ENCODE assay signal across 10 cellular contexts in genomic region chr7:102451371-102452054, GRCh38. TPM values are rescaled to one million over a fixed set of nuclear protein-coding genes. Genes with fewer than 3 reads are reported as not detected.
DNase-seq lines count a peak whose midpoint lies in the region; ATAC-seq and TF ChIP-seq lines count a peak whose summit lies in the region.
"Had no signal": no experiment of that assay in that cellular context is flagged by ENCODE, and none has a peak within 500 bp of the region (broad histone marks: within the 10 kb centered on the region; RNA-seq: fewer than 3 reads in every experiment).

No MANE protein-coding gene starts in this region.

- POLR2A ChIA-PET in PC-3 (lab: Charles Lee; ENCODE audit: unreplicated experiment), result no interaction called here
- POLR2A ChIA-PET in activated CD4-positive, alpha-beta memory T cell treated with anti-CD3 and anti-CD28 coated beads for 36 hours (lab: Charles Lee), result no interaction called here

- DNase-seq in PC-3, result no peak
- DNase-seq in fibroblast of villous mesenchyme (ENCODE audit: low read depth), result peak; percentile 23
- DNase-seq in NCI-H1694 treated with DMSO at 0.1 percent for 48 hours (lab: John Stamatoyannopoulos, UW), result no peak
- no peak for DNase-seq in activated CD4-positive, alpha-beta memory T cell treated with anti-CD3 and anti-CD28 coated beads for 36 hours
- no peak for DNase-seq in activated T-cell treated with anti-CD3 and anti-CD28 coated beads, Interleukin-2, amount 50 U/mL, for 4 hours
- DNase-seq: activated T-cell treated with anti-CD3 and anti-CD28 coated beads, Interleukin-2, amount 50 U/mL, for 1 hour; T-helper 9 cell had no signal

- H3K9me2 ChIP-seq in PC-3 (replicated peaks; ENCODE audit: low read length), result no peaks in the 10 kb centered on the region

- H4K20me1 ChIP-seq in PC-3 (ENCODE audit: low read length), result no peaks in the 10 kb centered on the region

- no peak overlapping the region for H2AFZ ChIP-seq in PC-3 (ENCODE audit: low read length)

- TF ChIP-seq CTCF in PC-3 (conservative IDR thresholded peaks at IDR 0.05; ENCODE audit: low read depth, low read length) (no peak; the same call in 1 of the 2 replicates), fibroblast of villous mesenchyme (IDR thresholded peaks at IDR 0.05; ENCODE audit: insufficient read depth, low read depth, low read length) (no peak)

- peaks cover 5% of the 10 kb centered on the region; the same call in 1 of the 2 replicates for H3K4me1 ChIP-seq in PC-3 (ENCODE audit: insufficient read depth, low read length)
- H3K4me1 ChIP-seq in skeletal muscle satellite cell (ENCODE audit: control insufficient read depth, insufficient read depth, low read length), result peaks cover 15% of the 10 kb centered on the region
- H3K4me1 ChIP-seq: right atrium auricular region had no signal

- H3K4me2 ChIP-seq in PC-3 (ENCODE audit: low read length) (peak overlapping the region; percentile 28; the same call in 1 of the 2 replicates), skeletal muscle satellite cell (ENCODE audit: low read length) (peak overlapping the region; percentile 56)

- CTCF ChIA-PET in PC-3 (lab: Charles Lee), result interaction anchor here (0.6 kb wide), 1 partner anchor 10 kb away, joined by 7 read pairs; no protein-coding TSS in a partner anchor
- CTCF ChIA-PET in activated CD4-positive, alpha-beta memory T cell treated with anti-CD3 and anti-CD28 coated beads for 36 hours (lab: Charles Lee), result interaction anchor here (1.0 to 2.0 kb wide), 3 partner anchors 17 to 47 kb away, joined by 3 to 8 read pairs (median 4); no protein-coding TSS in a partner anchor

- H3K9me3 Mint-ChIP-seq in activated CD4-positive, alpha-beta memory T cell treated with anti-CD3 and anti-CD28 coated beads for 36 hours, result no peaks in the 10 kb centered on the region
- no peaks in the 10 kb centered on the region for H3K9me3 Mint-ChIP-seq in activated T-cell treated with anti-CD3 and anti-CD28 coated beads, Interleukin-2, amount 50 U/mL, for 4 hours

- no peak for TF ChIP-seq RAD21 in Ishikawa (IDR thresholded peaks at IDR 0.05; ENCODE audit: low read depth)

- no peaks in the 10 kb centered on the region for H3K36me3 Mint-ChIP-seq in activated CD4-positive, alpha-beta memory T cell treated with anti-CD3 and anti-CD28 coated beads for 36 hours
- peaks cover 6% of the 10 kb centered on the region for H3K36me3 Mint-ChIP-seq in activated T-cell treated with anti-CD3 and anti-CD28 coated beads, Interleukin-2, amount 50 U/mL, for 4 hours (ENCODE audit: insufficient read depth)

- no peaks in the 10 kb centered on the region for H3K27me3 ChIP-seq in PC-3 (ENCODE audit: low read length)
- no peaks in the 10 kb centered on the region for H3K27me3 ChIP-seq in skeletal muscle satellite cell (ENCODE audit: control insufficient read depth, insufficient read depth, low read length)
- H3K27me3 ChIP-seq: right atrium auricular region had no signal

- TF ChIP-seq EP300 in Ishikawa (IDR thresholded peaks at IDR 0.05; ENCODE audit: borderline replicate concordance), result no peak

- no peak overlapping the region for H3K4me3 ChIP-seq in PC-3 (ENCODE audit: low read length)
- H3K4me3 ChIP-seq in fibroblast of villous mesenchyme (ENCODE audit: low read depth, low read length), result no peak overlapping the region
- no peak overlapping the region for H3K4me3 ChIP-seq in skeletal muscle satellite cell (ENCODE audit: low read length)
- H3K4me3 ChIP-seq: right atrium auricular region had no signal

- no peak overlapping the region for H3K27ac ChIP-seq in PC-3 (ENCODE audit: low read length)
- H3K27ac ChIP-seq: right atrium auricular region had no signal

- peaks cover 4% of the 10 kb centered on the region for H3K4me1 Mint-ChIP-seq in activated CD4-positive, alpha-beta memory T cell treated with anti-CD3 and anti-CD28 coated beads for 36 hours (ENCODE audit: low read depth)
- H3K4me1 Mint-ChIP-seq in activated T-cell treated with anti-CD3 and anti-CD28 coated beads, Interleukin-2, amount 50 U/mL, for 4 hours (ENCODE audit: low read depth), result peaks cover 4% of the 10 kb centered on the region

- H3K27ac Mint-ChIP-seq in activated CD4-positive, alpha-beta memory T cell treated with anti-CD3 and anti-CD28 coated beads for 36 hours, result no peak overlapping the region

- H3K4me3 Mint-ChIP-seq in activated CD4-positive, alpha-beta memory T cell treated with anti-CD3 and anti-CD28 coated beads for 36 hours, result no peak overlapping the region
- H3K4me3 Mint-ChIP-seq in activated T-cell treated with anti-CD3 and anti-CD28 coated beads, Interleukin-2, amount 50 U/mL, for 4 hours, result no peak overlapping the region

- intact Hi-C loops in PC-3 (cut with micrococcal nuclease), result loop anchor here (5.0 kb wide), 2 partner anchors 39 to 54 kb away; partner anchors contain the start of gene PRKRIP1
- intact Hi-C loops in activated CD4-positive, alpha-beta memory T cell treated with anti-CD3 and anti-CD28 coated beads for 36 hours (cut with micrococcal nuclease), result loop anchor here (2.0 kb wide), 1 partner anchor 47 kb away; no protein-coding TSS in a partner anchor

- no peaks in the 10 kb centered on the region for H3K9me3 ChIP-seq in PC-3 (ENCODE audit: low read length)
- no peaks in the 10 kb centered on the region for H3K9me3 ChIP-seq in skeletal muscle satellite cell (replicated peaks; ENCODE audit: low read length)
- H3K9me3 ChIP-seq: right atrium auricular region had no signal

- no peaks in the 10 kb centered on the region for H3F3A ChIP-seq in PC-3 (ENCODE audit: low read length, unreplicated experiment)

- ATAC-seq in PC-3, result peak; percentile 31; the same call in 1 of the 2 replicates
- no peak for ATAC-seq in activated T-cell treated with anti-CD3 and anti-CD28 coated beads, Interleukin-2, amount 50 U/mL, for 4 hours

- H3K79me2 ChIP-seq in PC-3 (ENCODE audit: low read length), result no peaks in the 10 kb centered on the region

- no peak overlapping the region for H3K9ac ChIP-seq in PC-3 (ENCODE audit: low read length)
- H3K9ac ChIP-seq in skeletal muscle satellite cell (ENCODE audit: low read depth, low read length), result no peak overlapping the region

- no peaks in the 10 kb centered on the region for H3K27me3 Mint-ChIP-seq in activated CD4-positive, alpha-beta memory T cell treated with anti-CD3 and anti-CD28 coated beads for 36 hours
- H3K27me3 Mint-ChIP-seq in activated T-cell treated with anti-CD3 and anti-CD28 coated beads, Interleukin-2, amount 50 U/mL, for 4 hours (ENCODE audit: low read depth), result no peaks in the 10 kb centered on the region

- BruUV-seq in PC-3 (replicated peaks; lab: Mats Ljungman, UMichigan), result no TSS peak

- no peaks in the 10 kb centered on the region for H3K36me3 ChIP-seq in PC-3 (ENCODE audit: low read depth, low read length)
- H3K36me3 ChIP-seq in skeletal muscle satellite cell (ENCODE audit: insufficient read depth, low read length), result peaks cover 11% of the 10 kb centered on the region

TF ChIP-seq in Ishikawa, 13 proteins besides CTCF, POLR2A, EP300 and RAD21:
- TF ChIP-seq TCF12 (IDR thresholded peaks at IDR 0.05; ENCODE audit: low read depth) (no peak), TEAD4 (IDR thresholded peaks at IDR 0.05) (0 out of 2 replicates have a peak, but pooled peaks have one; percentile 7), ZBTB7A (IDR thresholded peaks at IDR 0.05; ENCODE audit: low read depth) (no peak)

RNA-seq across cellular contexts. Expression of gene ALKBH4, which starts 13.2 kb away (rescaled TPM):
- total RNA-seq in PC-3 (2014; rRNA removed) (21.3 and 31.0 TPM in 2 replicates), fibroblast of villous mesenchyme (10.8 and 19.6 TPM in 2 replicates)
- 13.8 and 17.0 TPM in 2 replicates for total RNA-seq in skeletal muscle satellite cell (2012; rRNA removed)
- total RNA-seq in activated CD4-positive, alpha-beta memory T cell treated with anti-CD3 and anti-CD28 coated beads for 36 hours, result 1 to 10 TPM; 7.7 to 7.8 TPM
- total RNA-seq in activated T-cell treated with anti-CD3 and anti-CD28 coated beads, Interleukin-2, amount 50 U/mL, for 4 hours, result 10 to 100 TPM; 13.7 to 15.4 (median 15.0) TPM

RNA-seq across cellular contexts. Expression of gene LRWD1, which starts 13.3 kb away (rescaled TPM):
- total RNA-seq in PC-3 (2014; rRNA removed) (41.8 and 69.5 TPM in 2 replicates), fibroblast of villous mesenchyme (22.9 and 37.7 TPM in 2 replicates)
- 27.1 and 31.0 TPM in 2 replicates for total RNA-seq in skeletal muscle satellite cell (2012; rRNA removed)
- 10 to 100 TPM; 16.4 to 20.0 TPM for total RNA-seq in activated CD4-positive, alpha-beta memory T cell treated with anti-CD3 and anti-CD28 coated beads for 36 hours
- 10 to 100 TPM; 54.8 to 57.9 (median 57.7) TPM for total RNA-seq in activated T-cell treated with anti-CD3 and anti-CD28 coated beads, Interleukin-2, amount 50 U/mL, for 4 hours

RNA-seq across cellular contexts. Expression of gene ORAI2, which starts 18.1 kb away (rescaled TPM):
- total RNA-seq in PC-3 (2014; rRNA removed) (20.8 and 21.5 TPM in 2 replicates), fibroblast of villous mesenchyme (40.6 and 49.9 TPM in 2 replicates)
- total RNA-seq in skeletal muscle satellite cell (2012; rRNA removed), result 30.7 and 34.3 TPM in 2 replicates
- 10 to 100 TPM; 28.7 to 31.5 TPM for total RNA-seq in activated CD4-positive, alpha-beta memory T cell treated with anti-CD3 and anti-CD28 coated beads for 36 hours
- 10 to 100 TPM; 24.8 to 35.9 (median 27.4) TPM for total RNA-seq in activated T-cell treated with anti-CD3 and anti-CD28 coated beads, Interleukin-2, amount 50 U/mL, for 4 hours

RNA-seq across cellular contexts. Expression of gene POLR2J, which starts 27.2 kb away (rescaled TPM):
- total RNA-seq in PC-3 (2014; rRNA removed), result 71.6 and 101 TPM in 2 replicates
- 28.0 and 34.5 TPM in 2 replicates for total RNA-seq in fibroblast of villous mesenchyme
- 35.0 and 43.0 TPM in 2 replicates for total RNA-seq in skeletal muscle satellite cell (2012; rRNA removed)
- total RNA-seq in activated CD4-positive, alpha-beta memory T cell treated with anti-CD3 and anti-CD28 coated beads for 36 hours, result 10 to 100 TPM; 44.4 to 44.7 TPM
- total RNA-seq in activated T-cell treated with anti-CD3 and anti-CD28 coated beads, Interleukin-2, amount 50 U/mL, for 4 hours, result 10 to 100 TPM; 67.3 to 77.4 (median 72.0) TPM

RNA-seq across cellular contexts. Expression of gene PRKRIP1, which starts 55.4 kb away (rescaled TPM):
- total RNA-seq in PC-3 (2014; rRNA removed) (28.9 and 49.4 TPM in 2 replicates), fibroblast of villous mesenchyme (17.4 and 18.6 TPM in 2 replicates)
- 19.0 and 20.3 TPM in 2 replicates for total RNA-seq in skeletal muscle satellite cell (2012; rRNA removed)
- 10 to 100 TPM; 20.8 to 22.6 TPM for total RNA-seq in activated CD4-positive, alpha-beta memory T cell treated with anti-CD3 and anti-CD28 coated beads for 36 hours
- 10 to 100 TPM; 24.8 to 30.1 (median 27.0) TPM for total RNA-seq in activated T-cell treated with anti-CD3 and anti-CD28 coated beads, Interleukin-2, amount 50 U/mL, for 4 hours
